8 cellular contexts compared by ENCODE assay signal in genomic region chr10:62805139-62806092, GRCh38. TPM values are rescaled to one million over a fixed set of nuclear protein-coding genes. Genes with fewer than 3 reads are reported as not detected.
DNase-seq lines count a peak whose midpoint lies in the region; ATAC-seq and TF ChIP-seq lines count a peak whose summit lies in the region.

No MANE protein-coding gene starts in this region.

- H3K36me3 Mint-ChIP-seq in GM23338 (ENCODE audit: low read depth): peaks cover 11% of the 10 kb centered on the region; the same call in 2 of the 3 replicates

- peak; percentile 49 for ATAC-seq in GM23338

- no peak for TF ChIP-seq EP300 in ovary (IDR thresholded peaks at IDR 0.05)

- H3K27ac ChIP-seq in GM23338 (ENCODE audit: low read depth) (peak overlapping the region; percentile 51; the same call in 1 of the 2 replicates), ovary (peak overlapping the region in 1 of 2 donors; percentile 94)

- TF ChIP-seq POLR2A in ovary (IDR thresholded peaks at IDR 0.05): no peak

- H4K20me1 ChIP-seq in GM23338 (replicated peaks; ENCODE audit: insufficient read depth): peaks cover 35% of the 10 kb centered on the region

- H3K27me3 ChIP-seq in GM23338 (ENCODE audit: insufficient read depth): no peaks in the 10 kb centered on the region
- H3K27me3 ChIP-seq in ovary: no peaks in the 10 kb centered on the region

- H3K27me3 Mint-ChIP-seq in GM23338 (ENCODE audit: insufficient read depth, low read depth, poor library complexity): peaks cover 6% of the 10 kb centered on the region

- peak overlapping the region; percentile 83 for H3K4me3 ChIP-seq in GM12865 (ENCODE audit: low read depth, low read length)
- H3K4me3 ChIP-seq in GM23338: peak overlapping the region; percentile 87
- H3K4me3 ChIP-seq in ovary: peak overlapping the region; percentile 76

- no peaks in the 10 kb centered on the region for H3K9me3 ChIP-seq in ovary

- H3K9me3 Mint-ChIP-seq in GM23338: no peaks in the 10 kb centered on the region

- WGBS in ovary, 3 donors: 0 to 5% (median 1%) methylated on average over 17 to 90 of the region's 90 CpGs

- DNase-seq in GM12865 (ENCODE audit: low read depth) (peak; percentile 77), GM23338 (ENCODE audit: low spot score) (peak; percentile 66), LoVo (ENCODE audit: low spot score) (peak; percentile 22), germinal center (ENCODE audit: low spot score) (peak; percentile 35), ovary (peak in 3 of 5 donors; percentile 20 to 47 (median 41)), cerebellar nuclear complex (lab: John Stamatoyannopoulos, UW) (no peak), cortex of kidney (lab: John Stamatoyannopoulos, UW) (no peak)
- peak; percentile 71 for DNase-seq in activated effector memory CD4-positive, alpha-beta T cell treated with anti-CD3 and anti-CD28 coated beads, Interleukin-2, amount 50 U/mL, for 16 hours

- H3F3A ChIP-seq in GM23338 (replicated peaks; ENCODE audit: low read depth): 0 out of 2 replicates have a peak, but pooled peaks cover 5% of the 10 kb centered on the region

- H3K4me1 Mint-ChIP-seq in GM23338: peaks cover 36% of the 10 kb centered on the region

- peak overlapping the region; percentile 96 for H3K27ac Mint-ChIP-seq in GM23338

- H3K36me3 ChIP-seq in GM23338 (ENCODE audit: insufficient read depth) (peaks cover 7% of the 10 kb centered on the region; the same call in 1 of the 2 replicates), ovary (no peaks in the 10 kb centered on the region)

- TF ChIP-seq CTCF in GM12865 (IDR thresholded peaks at IDR 0.05; ENCODE audit: insufficient read depth, low read depth, low read length, missing control alignments): no peak
- TF ChIP-seq CTCF in GM23338 (conservative IDR thresholded peaks at IDR 0.05; ENCODE audit: low read depth in 2 of 2): no peak
- no peak for TF ChIP-seq CTCF in ovary (IDR thresholded peaks at IDR 0.05)

- H3K9me2 ChIP-seq in GM23338 (ENCODE audit: insufficient read depth): no peaks in the 10 kb centered on the region

- peak overlapping the region; percentile 93 for H3K4me3 Mint-ChIP-seq in GM23338

- intact Hi-C loops in ovary (cut with DNase I): no loop called here

- H3K4me2 ChIP-seq in GM23338: peak overlapping the region; percentile 92

- peaks cover 40% of the 10 kb centered on the region for H3K79me2 ChIP-seq in GM23338 (replicated peaks; ENCODE audit: insufficient read depth)

- H3K4me1 ChIP-seq in GM23338 (ENCODE audit: insufficient read depth) (peaks cover 30% of the 10 kb centered on the region), ovary (ENCODE audit: insufficient read depth) (peaks cover 15% of the 10 kb centered on the region)

- H2AFZ ChIP-seq in GM23338: peak overlapping the region; percentile 44; the same call in 1 of the 2 replicates

TF ChIP-seq in GM23338, 12 proteins besides CTCF, POLR2A, EP300 and RAD21 (continues in another document):
- no peak for TF ChIP-seq STAT1 (IDR thresholded peaks at IDR 0.05; ENCODE audit: unreplicated experiment)
- TF ChIP-seq, protein P1, sequence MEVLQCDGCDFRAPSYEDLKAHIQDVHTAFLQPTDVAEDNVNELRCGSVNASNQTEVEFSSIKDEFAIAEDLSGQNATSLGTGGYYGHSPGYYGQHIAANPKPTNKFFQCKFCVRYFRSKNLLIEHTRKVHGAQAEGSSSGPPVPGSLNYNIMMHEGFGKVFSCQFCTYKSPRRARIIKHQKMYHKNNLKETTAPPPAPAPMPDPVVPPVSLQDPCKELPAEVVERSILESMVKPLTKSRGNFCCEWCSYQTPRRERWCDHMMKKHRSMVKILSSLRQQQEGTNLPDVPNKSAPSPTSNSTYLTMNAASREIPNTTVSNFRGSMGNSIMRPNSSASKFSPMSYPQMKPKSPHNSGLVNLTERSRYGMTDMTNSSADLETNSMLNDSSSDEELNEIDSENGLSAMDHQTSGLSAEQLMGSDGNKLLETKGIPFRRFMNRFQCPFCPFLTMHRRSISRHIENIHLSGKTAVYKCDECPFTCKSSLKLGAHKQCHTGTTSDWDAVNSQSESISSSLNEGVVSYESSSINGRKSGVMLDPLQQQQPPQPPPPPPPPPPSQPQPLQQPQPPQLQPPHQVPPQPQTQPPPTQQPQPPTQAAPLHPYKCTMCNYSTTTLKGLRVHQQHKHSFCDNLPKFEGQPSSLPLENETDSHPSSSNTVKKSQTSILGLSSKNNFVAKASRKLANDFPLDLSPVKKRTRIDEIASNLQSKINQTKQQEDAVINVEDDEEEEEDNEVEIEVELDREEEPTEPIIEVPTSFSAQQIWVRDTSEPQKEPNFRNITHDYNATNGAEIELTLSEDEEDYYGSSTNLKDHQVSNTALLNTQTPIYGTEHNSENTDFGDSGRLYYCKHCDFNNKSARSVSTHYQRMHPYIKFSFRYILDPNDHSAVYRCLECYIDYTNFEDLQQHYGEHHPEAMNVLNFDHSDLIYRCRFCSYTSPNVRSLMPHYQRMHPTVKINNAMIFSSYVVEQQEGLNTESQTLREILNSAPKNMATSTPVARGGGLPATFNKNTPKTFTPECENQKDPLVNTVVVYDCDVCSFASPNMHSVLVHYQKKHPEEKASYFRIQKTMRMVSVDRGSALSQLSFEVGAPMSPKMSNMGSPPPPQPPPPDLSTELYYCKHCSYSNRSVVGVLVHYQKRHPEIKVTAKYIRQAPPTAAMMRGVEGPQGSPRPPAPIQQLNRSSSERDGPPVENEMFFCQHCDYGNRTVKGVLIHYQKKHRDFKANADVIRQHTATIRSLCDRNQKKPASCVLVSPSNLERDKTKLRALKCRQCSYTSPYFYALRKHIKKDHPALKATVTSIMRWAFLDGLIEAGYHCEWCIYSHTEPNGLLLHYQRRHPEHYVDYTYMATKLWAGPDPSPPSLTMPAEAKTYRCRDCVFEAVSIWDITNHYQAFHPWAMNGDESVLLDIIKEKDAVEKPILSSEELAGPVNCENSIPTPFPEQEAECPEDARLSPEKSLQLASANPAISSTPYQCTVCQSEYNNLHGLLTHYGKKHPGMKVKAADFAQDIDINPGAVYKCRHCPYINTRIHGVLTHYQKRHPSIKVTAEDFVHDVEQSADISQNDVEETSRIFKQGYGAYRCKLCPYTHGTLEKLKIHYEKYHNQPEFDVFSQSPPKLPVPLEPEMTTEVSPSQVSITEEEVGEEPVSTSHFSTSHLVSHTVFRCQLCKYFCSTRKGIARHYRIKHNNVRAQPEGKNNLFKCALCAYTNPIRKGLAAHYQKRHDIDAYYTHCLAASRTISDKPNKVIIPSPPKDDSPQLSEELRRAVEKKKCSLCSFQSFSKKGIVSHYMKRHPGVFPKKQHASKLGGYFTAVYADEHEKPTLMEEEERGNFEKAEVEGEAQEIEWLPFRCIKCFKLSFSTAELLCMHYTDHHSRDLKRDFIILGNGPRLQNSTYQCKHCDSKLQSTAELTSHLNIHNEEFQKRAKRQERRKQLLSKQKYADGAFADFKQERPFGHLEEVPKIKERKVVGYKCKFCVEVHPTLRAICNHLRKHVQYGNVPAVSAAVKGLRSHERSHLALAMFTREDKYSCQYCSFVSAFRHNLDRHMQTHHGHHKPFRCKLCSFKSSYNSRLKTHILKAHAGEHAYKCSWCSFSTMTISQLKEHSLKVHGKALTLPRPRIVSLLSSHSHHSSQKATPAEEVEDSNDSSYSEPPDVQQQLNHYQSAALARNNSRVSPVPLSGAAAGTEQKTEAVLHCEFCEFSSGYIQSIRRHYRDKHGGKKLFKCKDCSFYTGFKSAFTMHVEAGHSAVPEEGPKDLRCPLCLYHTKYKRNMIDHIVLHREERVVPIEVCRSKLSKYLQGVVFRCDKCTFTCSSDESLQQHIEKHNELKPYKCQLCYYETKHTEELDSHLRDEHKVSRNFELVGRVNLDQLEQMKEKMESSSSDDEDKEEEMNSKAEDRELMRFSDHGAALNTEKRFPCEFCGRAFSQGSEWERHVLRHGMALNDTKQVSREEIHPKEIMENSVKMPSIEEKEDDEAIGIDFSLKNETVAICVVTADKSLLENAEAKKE (CRISPR knock-in tag; IDR thresholded peaks at IDR 0.05): no peak
- no peak for TF ChIP-seq JUNB (IDR thresholded peaks at IDR 0.05; ENCODE audit: unreplicated experiment)
- TF ChIP-seq, protein P2, sequence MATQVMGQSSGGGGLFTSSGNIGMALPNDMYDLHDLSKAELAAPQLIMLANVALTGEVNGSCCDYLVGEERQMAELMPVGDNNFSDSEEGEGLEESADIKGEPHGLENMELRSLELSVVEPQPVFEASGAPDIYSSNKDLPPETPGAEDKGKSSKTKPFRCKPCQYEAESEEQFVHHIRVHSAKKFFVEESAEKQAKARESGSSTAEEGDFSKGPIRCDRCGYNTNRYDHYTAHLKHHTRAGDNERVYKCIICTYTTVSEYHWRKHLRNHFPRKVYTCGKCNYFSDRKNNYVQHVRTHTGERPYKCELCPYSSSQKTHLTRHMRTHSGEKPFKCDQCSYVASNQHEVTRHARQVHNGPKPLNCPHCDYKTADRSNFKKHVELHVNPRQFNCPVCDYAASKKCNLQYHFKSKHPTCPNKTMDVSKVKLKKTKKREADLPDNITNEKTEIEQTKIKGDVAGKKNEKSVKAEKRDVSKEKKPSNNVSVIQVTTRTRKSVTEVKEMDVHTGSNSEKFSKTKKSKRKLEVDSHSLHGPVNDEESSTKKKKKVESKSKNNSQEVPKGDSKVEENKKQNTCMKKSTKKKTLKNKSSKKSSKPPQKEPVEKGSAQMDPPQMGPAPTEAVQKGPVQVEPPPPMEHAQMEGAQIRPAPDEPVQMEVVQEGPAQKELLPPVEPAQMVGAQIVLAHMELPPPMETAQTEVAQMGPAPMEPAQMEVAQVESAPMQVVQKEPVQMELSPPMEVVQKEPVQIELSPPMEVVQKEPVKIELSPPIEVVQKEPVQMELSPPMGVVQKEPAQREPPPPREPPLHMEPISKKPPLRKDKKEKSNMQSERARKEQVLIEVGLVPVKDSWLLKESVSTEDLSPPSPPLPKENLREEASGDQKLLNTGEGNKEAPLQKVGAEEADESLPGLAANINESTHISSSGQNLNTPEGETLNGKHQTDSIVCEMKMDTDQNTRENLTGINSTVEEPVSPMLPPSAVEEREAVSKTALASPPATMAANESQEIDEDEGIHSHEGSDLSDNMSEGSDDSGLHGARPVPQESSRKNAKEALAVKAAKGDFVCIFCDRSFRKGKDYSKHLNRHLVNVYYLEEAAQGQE (IDR thresholded peaks at IDR 0.05; ENCODE audit: unreplicated experiment): no peak
- no peak for TF ChIP-seq ZNF114 (CRISPR knock-in tag; IDR thresholded peaks at IDR 0.05)
- no peak for TF ChIP-seq CREB1 (CRISPR knock-in tag; IDR thresholded peaks at IDR 0.05; ENCODE audit: low read depth)

RNA-seq across cellular contexts. Expression of gene ADO, which starts 0.9 kb away (rescaled TPM):
- 47.8 and 48.3 TPM in 2 replicates for total RNA-seq in GM23338 (2014; rRNA removed; shearing (Covaris generic))
- 12.6 TPM in 2 replicates for polyA plus RNA-seq in GM23338 (2016; fragmentation: Nextera tagmentation; extraction: Ambion mirVana)
- total RNA-seq in ovary: 10 to 100 TPM; 15.5 to 31.1 (median 24.4) TPM
- polyA plus RNA-seq in ovary: 10 to 100 TPM in 1 of 2 donors, 1 to 10 TPM in 1; 9.7 to 22.2 TPM

RNA-seq across cellular contexts. Expression of gene EGR2, which starts 10.8 kb away (rescaled TPM):
- 2.1 and 2.3 TPM in 2 replicates for total RNA-seq in GM23338 (2014; rRNA removed; shearing (Covaris generic))
- polyA plus RNA-seq in GM23338 (2016; fragmentation: Nextera tagmentation; extraction: Ambion mirVana) (3.5 and 3.7 TPM in 2 replicates), ovary (1 to 10 TPM; 2.0 to 5.7 TPM)
- 10 to 100 TPM in 1 of 7 donors, 1 to 10 TPM in 5, under 1 TPM in 1; 0.48 to 13.0 (median 4.6) TPM for total RNA-seq in ovary

Comparison
In these comparisons a context has a peak if more than half of its experiments do, and no peak if none do; other contexts are left out.
1. DNase-seq: peak in GM12865 (single experiment), GM23338 (single experiment), LoVo (single experiment), activated effector memory CD4-positive, alpha-beta T cell treated with anti-CD3 and anti-CD28 coated beads, Interleukin-2, amount 50 U/mL, for 16 hours (single experiment), germinal center (single experiment) and ovary (3 of 5); none in cerebellar nuclear complex (0 of 2) and cortex of kidney (single experiment).
2. Peak in every context shown above with its lines, with median percentiles within 50 percentile points of each other: H3K4me3 ChIP-seq.